ENCODE assay signal across 9 cellular contexts in genomic region chr16:25065899-25066298, GRCh38. TPM values are rescaled to one million over a fixed set of nuclear protein-coding genes. Genes with fewer than 3 reads are reported as not detected.
A peak's percentile ranks its signal among the peaks of the same experiment; 100 is the strongest.
DNase-seq lines count a peak whose midpoint lies in the region; ATAC-seq lines count a peak whose summit lies in the region.
"Had no signal": no experiment of that assay in that cellular context is flagged by ENCODE, and none has a peak within 500 bp of the region (broad histone marks: within the 10 kb centered on the region; RNA-seq: fewer than 3 reads in every experiment).

No MANE protein-coding gene starts in this region.

- peak overlapping the region; percentile 14 to 95 (median 92) for H3K27ac Mint-ChIP-seq in CD4-positive, CD25-positive, alpha-beta regulatory T cell
- peak overlapping the region; percentile 79 for H3K27ac Mint-ChIP-seq in activated T-helper 17 cell treated with anti-CD3 and anti-CD28 coated beads, Interleukin-2, amount 50 U/mL, for 72 hours
- peak overlapping the region; percentile 36 to 100 (median 90) for H3K27ac Mint-ChIP-seq in naive thymus-derived CD4-positive, alpha-beta T cell

- H3K36me3 Mint-ChIP-seq in CD4-positive, CD25-positive, alpha-beta regulatory T cell: peaks cover 2% of the 10 kb centered on the region
- H3K36me3 Mint-ChIP-seq in activated T-helper 17 cell treated with anti-CD3 and anti-CD28 coated beads, Interleukin-2, amount 50 U/mL, for 72 hours (ENCODE audit: low read depth): no peaks in the 10 kb centered on the region
- peaks cover 0 to 3% (median 2%) of the 10 kb centered on the region in 5 donors for H3K36me3 Mint-ChIP-seq in naive thymus-derived CD4-positive, alpha-beta T cell

- no peaks in the 10 kb centered on the region for H3K9me3 ChIP-seq in CD4-positive, CD25-positive, alpha-beta regulatory T cell (ENCODE audit: control insufficient read depth in 2 of 2, low read length in 2 of 2)
- H3K9me3 ChIP-seq in naive thymus-derived CD4-positive, alpha-beta T cell (ENCODE audit: control insufficient read depth in 2 of 3, low read length in 3 of 3): no peaks in the 10 kb centered on the region

- H3K27ac ChIP-seq in CD4-positive, CD25-positive, alpha-beta regulatory T cell (ENCODE audit: insufficient read depth, low read length, poor library complexity, severe bottlenecking): peak overlapping the region; percentile 82
- H3K27ac ChIP-seq in naive thymus-derived CD4-positive, alpha-beta T cell (ENCODE audit: low read depth, low read length): peak overlapping the region; percentile 76

- peaks cover 0 to 1% (median 0%) of the 10 kb centered on the region in 7 donors for H3K9me3 Mint-ChIP-seq in CD4-positive, CD25-positive, alpha-beta regulatory T cell
- H3K9me3 Mint-ChIP-seq in activated T-helper 17 cell treated with anti-CD3 and anti-CD28 coated beads, Interleukin-2, amount 50 U/mL, for 72 hours: no peaks in the 10 kb centered on the region
- H3K9me3 Mint-ChIP-seq in naive thymus-derived CD4-positive, alpha-beta T cell: no peaks in the 10 kb centered on the region

- peak overlapping the region; percentile 43 to 96 (median 84) for H3K4me3 Mint-ChIP-seq in CD4-positive, CD25-positive, alpha-beta regulatory T cell
- H3K4me3 Mint-ChIP-seq in activated T-helper 17 cell treated with anti-CD3 and anti-CD28 coated beads, Interleukin-2, amount 50 U/mL, for 72 hours: peak overlapping the region; percentile 87
- peak overlapping the region in 9 of 10 donors; percentile 56 to 89 (median 82) for H3K4me3 Mint-ChIP-seq in naive thymus-derived CD4-positive, alpha-beta T cell

- POLR2A ChIA-PET in naive thymus-derived CD4-positive, alpha-beta T cell (lab: Charles Lee): interaction anchor here (1.1 to 3.6 kb wide), 6 partner anchors 10 to 46 kb away, joined by 3 to 41 read pairs (median 6); partner anchors contain the start of gene LCMT1

- CTCF ChIA-PET in naive thymus-derived CD4-positive, alpha-beta T cell (lab: Charles Lee): interaction anchor here (0.7 to 1.6 kb wide), 4 partner anchors 32 to 201 kb away, joined by 3 to 10 read pairs (median 3); no protein-coding TSS in a partner anchor

- peaks cover 51% of the 10 kb centered on the region for H3K4me1 ChIP-seq in CD4-positive, CD25-positive, alpha-beta regulatory T cell (ENCODE audit: control insufficient read depth, insufficient read depth, low read length, poor library complexity, severe bottlenecking)
- H3K4me1 ChIP-seq in naive thymus-derived CD4-positive, alpha-beta T cell (ENCODE audit: control insufficient read depth in 2 of 2, insufficient read depth in 2 of 2, low read length in 2 of 2): peaks cover 27 to 41% of the 10 kb centered on the region in 2 donors

- ATAC-seq in CD4-positive, CD25-positive, alpha-beta regulatory T cell (ENCODE audit: low read depth in 2 of 2): no peak
- ATAC-seq in GM19351 (IDR thresholded peaks at IDR 0.05; ENCODE audit: unreplicated experiment) (peak; percentile 40), HG02852 (IDR thresholded peaks at IDR 0.05; ENCODE audit: unreplicated experiment) (no peak)
- ATAC-seq in activated T-helper 17 cell treated with anti-CD3 and anti-CD28 coated beads, Interleukin-2, amount 50 U/mL, for 72 hours (replicated peaks): no peak
- no peak for ATAC-seq in naive thymus-derived CD4-positive, alpha-beta T cell

- no peaks in the 10 kb centered on the region for H3K36me3 ChIP-seq in CD4-positive, CD25-positive, alpha-beta regulatory T cell (ENCODE audit: control insufficient read depth, insufficient read depth, low read length)
- H3K36me3 ChIP-seq in naive thymus-derived CD4-positive, alpha-beta T cell (ENCODE audit: control insufficient read depth in 2 of 3, insufficient read depth in 3 of 3, low read length in 3 of 3): peaks cover 0 to 3% (median 0%) of the 10 kb centered on the region in 3 experiments

- H3K4me3 ChIP-seq in CD4-positive, CD25-positive, alpha-beta regulatory T cell (ENCODE audit: low read depth, low read length): no peak overlapping the region
- no peak overlapping the region for H3K4me3 ChIP-seq in naive thymus-derived CD4-positive, alpha-beta T cell (ENCODE audit: low read length)

- H3K27me3 Mint-ChIP-seq in CD4-positive, CD25-positive, alpha-beta regulatory T cell: no peaks in the 10 kb centered on the region
- H3K27me3 Mint-ChIP-seq in activated T-helper 17 cell treated with anti-CD3 and anti-CD28 coated beads, Interleukin-2, amount 50 U/mL, for 72 hours: no peaks in the 10 kb centered on the region
- H3K27me3 Mint-ChIP-seq in naive thymus-derived CD4-positive, alpha-beta T cell: peaks cover 0 to 2% (median 0%) of the 10 kb centered on the region in 5 donors

- DNase-seq in CD4-positive, CD25-positive, alpha-beta regulatory T cell: no peak
- DNase-seq in naive thymus-derived CD4-positive, alpha-beta T cell: no peak
- no peak for DNase-seq in SKM-1 treated with dmso at 0.1 percent for 144 hours (lab: John Stamatoyannopoulos, UW; ENCODE audit: unreplicated experiment)
- no peak for DNase-seq in EL
- DNase-seq in GOT3 (lab: John Stamatoyannopoulos, UW): no peak
- DNase-seq: activated CD4-positive, alpha-beta T cell treated with anti-CD3 and anti-CD28 coated beads, Interleukin-2, amount 50 U/mL, for 1 hour had no signal

- H3K27me3 ChIP-seq in CD4-positive, CD25-positive, alpha-beta regulatory T cell (ENCODE audit: control insufficient read depth, insufficient read depth, low read length): no peaks in the 10 kb centered on the region
- H3K27me3 ChIP-seq in naive thymus-derived CD4-positive, alpha-beta T cell (ENCODE audit: control insufficient read depth in 2 of 2, insufficient read depth in 2 of 2, low read length in 2 of 2): no peaks in the 10 kb centered on the region

- H3K4me1 Mint-ChIP-seq in CD4-positive, CD25-positive, alpha-beta regulatory T cell: peaks cover 23 to 79% (median 42%) of the 10 kb centered on the region in 4 donors
- H3K4me1 Mint-ChIP-seq in activated T-helper 17 cell treated with anti-CD3 and anti-CD28 coated beads, Interleukin-2, amount 50 U/mL, for 72 hours: peaks cover 31% of the 10 kb centered on the region
- peaks cover 37 to 81% (median 60%) of the 10 kb centered on the region in 7 donors for H3K4me1 Mint-ChIP-seq in naive thymus-derived CD4-positive, alpha-beta T cell

- intact Hi-C loops in naive thymus-derived CD4-positive, alpha-beta T cell (cut with micrococcal nuclease): loop anchor here (1.0 to 5.0 kb wide), 7 partner anchors 11 to 191 kb away; partner anchors contain the start of genes ARHGAP17 (in 1 of the 2), LCMT1 (in 1 of the 2) and ZKSCAN2 (in 1 of the 2)

RNA-seq across cellular contexts. Expression of gene LCMT1, which starts 45.6 kb away (rescaled TPM):
- 44.0 TPM for total RNA-seq in CD4-positive, CD25-positive, alpha-beta regulatory T cell
- 10 to 100 TPM; 46.5 to 70.3 (median 54.5) TPM for polyA plus RNA-seq in CD4-positive, CD25-positive, alpha-beta regulatory T cell
- 10 to 100 TPM; 33.9 to 43.0 TPM for total RNA-seq in activated T-helper 17 cell treated with anti-CD3 and anti-CD28 coated beads, Interleukin-2, amount 50 U/mL, for 72 hours
- 10 to 100 TPM; 30.2 to 36.9 (median 33.0) TPM for total RNA-seq in naive thymus-derived CD4-positive, alpha-beta T cell
- 10 to 100 TPM; 37.5 to 58.4 TPM for polyA plus RNA-seq in naive thymus-derived CD4-positive, alpha-beta T cell

RNA-seq across cellular contexts. Expression of gene ARHGAP17, which starts 50.7 kb away (rescaled TPM):
- 87.7 TPM for total RNA-seq in CD4-positive, CD25-positive, alpha-beta regulatory T cell
- polyA plus RNA-seq in CD4-positive, CD25-positive, alpha-beta regulatory T cell: 10 to 100 TPM; 22.0 to 36.7 (median 29.0) TPM
- 10 to 100 TPM; 47.7 to 73.8 TPM for total RNA-seq in activated T-helper 17 cell treated with anti-CD3 and anti-CD28 coated beads, Interleukin-2, amount 50 U/mL, for 72 hours
- 10 to 100 TPM; 58.8 to 92.7 (median 70.6) TPM for total RNA-seq in naive thymus-derived CD4-positive, alpha-beta T cell
- polyA plus RNA-seq in naive thymus-derived CD4-positive, alpha-beta T cell: 10 to 100 TPM; 26.3 to 45.6 TPM
